Comparison of ENCODE assay signal across 1 cellular context in genomic region chr1:16165548-16165947, GRCh38.
TF ChIP-seq lines count a peak whose summit lies in the region.

No MANE protein-coding gene starts in this region.

TF ChIP-seq in H1, 55 proteins besides CTCF, POLR2A, EP300 and RAD21:
- no peak for TF ChIP-seq ATF2 (IDR thresholded peaks at IDR 0.05; ENCODE audit: low read length)
- TF ChIP-seq ATF3 (IDR thresholded peaks at IDR 0.05; ENCODE audit: insufficient read depth, low read depth, low read length), result no peak
- TF ChIP-seq BRCA1 (IDR thresholded peaks at IDR 0.05; ENCODE audit: low read depth, low read length), result no peak
- no peak for TF ChIP-seq TCF12 (IDR thresholded peaks at IDR 0.05; ENCODE audit: low read depth, low read length)
- no peak for TF ChIP-seq SAP30 (IDR thresholded peaks at IDR 0.05; ENCODE audit: insufficient read depth, insufficient replicate concordance, low read length)
- no peak for TF ChIP-seq KDM1A (IDR thresholded peaks at IDR 0.05; ENCODE audit: borderline replicate concordance, low read length)
- TF ChIP-seq RXRA (IDR thresholded peaks at IDR 0.05; ENCODE audit: insufficient read depth, low read depth, low read length), result no peak
- TF ChIP-seq SIX5 (IDR thresholded peaks at IDR 0.05; ENCODE audit: low read depth, low read length), result no peak
- TF ChIP-seq JUN (IDR thresholded peaks at IDR 0.05; ENCODE audit: low read depth, low read length), result no peak
